In genomic region chrX:153764786-153765137, GRCh38 we compare ENCODE assay signal across 11 cellular contexts. TPM values are rescaled to one million over a fixed set of nuclear protein-coding genes. Genes with fewer than 3 reads are reported as not detected.
DNase-seq lines count a peak whose midpoint lies in the region; ATAC-seq and TF ChIP-seq lines count a peak whose summit lies in the region.
"Had no signal": no experiment of that assay in that cellular context is flagged by ENCODE, and none has a peak within 500 bp of the region (broad histone marks: within the 10 kb centered on the region; RNA-seq: fewer than 3 reads in every experiment).

No MANE protein-coding gene starts in this region.

- H3K27ac ChIP-seq in ascending aorta (peak overlapping the region; percentile 58 to 59), muscle layer of colon (ENCODE audit: low read depth, low read length) (peak overlapping the region; percentile 16)

- no peak for TF ChIP-seq CTCF in BJ (IDR thresholded peaks at IDR 0.05; ENCODE audit: insufficient read depth, low read depth, low read length)
- TF ChIP-seq CTCF in ascending aorta (IDR thresholded peaks at IDR 0.05) = no peak

- intact Hi-C loops in ascending aorta (cut with DNase I) = loop anchor here (1.0 kb wide), 1 partner anchor 189 kb away; no protein-coding TSS in a partner anchor

- H3K4me1 ChIP-seq in ascending aorta = peaks cover 0 to 8% of the 10 kb centered on the region in 2 donors
- H3K4me1 ChIP-seq in muscle layer of colon (ENCODE audit: insufficient read depth, low read length) = no peaks in the 10 kb centered on the region

- H3K4me3 ChIP-seq in BJ (ENCODE audit: low read depth, low read length) (peak overlapping the region; percentile 33), ascending aorta (peak overlapping the region; percentile 31 to 56), muscle layer of colon (ENCODE audit: low read depth in 1 of 2, low read length in 2 of 2) (peak overlapping the region; percentile 41 to 56)

- POLR2A ChIA-PET in BJ (lab: Charles Lee) = no interaction called here

- H3K36me3 ChIP-seq in BJ (ENCODE audit: control insufficient read depth, insufficient read depth, low read length) (no peaks in the 10 kb centered on the region; the same call in 1 of the 2 replicates), ascending aorta (no peaks in the 10 kb centered on the region), muscle layer of colon (ENCODE audit: insufficient read depth, low read length) (peaks cover 7% of the 10 kb centered on the region)

- ATAC-seq in HG02852 (IDR thresholded peaks at IDR 0.05; ENCODE audit: unreplicated experiment) (no peak), HG02840 (IDR thresholded peaks at IDR 0.05; ENCODE audit: low FRiP score, unreplicated experiment) (no peak)

- CTCF ChIA-PET in BJ (lab: Yijun Ruan, JAX) = interaction anchor here (0.7 to 2.2 kb wide), 7 partner anchors 27 to 182 kb away, joined by 3 to 7 read pairs (median 3); partner anchors contain the start of gene RENBP

- H3K27me3 ChIP-seq in BJ (ENCODE audit: control insufficient read depth, insufficient read depth, low read length) (no peaks in the 10 kb centered on the region), ascending aorta (no peaks in the 10 kb centered on the region), muscle layer of colon (ENCODE audit: control insufficient read depth in 1 of 2, insufficient read depth in 2 of 2, low read length in 2 of 2) (peaks cover 0 to 11% of the 10 kb centered on the region in 2 donors)

- DNase-seq in BJ (ENCODE audit: low read depth) (no peak), ascending aorta (ENCODE audit: low spot score in 2 of 2) (no peak), mucosa of gallbladder (ENCODE audit: low spot score) (no peak)
- DNase-seq: COR-L47, NCI-H2107 had no signal

- H3K9me3 ChIP-seq in ascending aorta (no peaks in the 10 kb centered on the region), muscle layer of colon (ENCODE audit: low read length) (no peaks in the 10 kb centered on the region)

- peak overlapping the region; percentile 49 for H3K9ac ChIP-seq in muscle layer of colon (ENCODE audit: low read length)

RNA-seq across cellular contexts. Expression of gene PLXNB3, which starts 0.7 kb away (rescaled TPM):
- polyA plus RNA-seq in BJ (2011; rRNA removed) = 4.7 and 8.2 TPM in 2 replicates
- polyA minus RNA-seq in BJ (2011; rRNA and poly(A)+ RNA removed) = 4.5 and 5.2 TPM in 2 replicates
- total RNA-seq in ascending aorta (99.1 TPM), mucosa of gallbladder (65.3 TPM)

RNA-seq across cellular contexts. Expression of gene SRPK3, which starts 16.1 kb away (rescaled TPM):
- 0.44 and 1.1 TPM in 2 replicates for polyA plus RNA-seq in BJ (2011; rRNA removed)
- polyA minus RNA-seq in BJ (2011; rRNA and poly(A)+ RNA removed) = 0.57 TPM in 1 of 2 replicates, not detected in the other
- total RNA-seq in ascending aorta = 4.5 TPM
- total RNA-seq in mucosa of gallbladder = 5.8 TPM
- total RNA-seq: HT1080, progenitor cell of endocrine pancreas, T-cell had no signal

RNA-seq across cellular contexts. Expression of gene IDH3G, which starts 29.4 kb away (rescaled TPM):
- 52.8 and 99.2 TPM in 2 replicates for polyA plus RNA-seq in BJ (2011; rRNA removed)
- 85.0 and 97.7 TPM in 2 replicates for polyA minus RNA-seq in BJ (2011; rRNA and poly(A)+ RNA removed)
- total RNA-seq in ascending aorta (351 TPM), mucosa of gallbladder (51.5 TPM)

RNA-seq across cellular contexts. Expression of gene SSR4, which starts 29.7 kb away (rescaled TPM):
- polyA plus RNA-seq in BJ (2011; rRNA removed) = 455 and 598 TPM in 2 replicates
- polyA minus RNA-seq in BJ (2011; rRNA and poly(A)+ RNA removed) = 101 and 160 TPM in 2 replicates
- total RNA-seq in ascending aorta (331 TPM), mucosa of gallbladder (401 TPM)

RNA-seq across cellular contexts. Expression of gene ABCD1, which starts 40.1 kb away (rescaled TPM):
- polyA plus RNA-seq in BJ (2011; rRNA removed) = 4.3 and 9.2 TPM in 2 replicates
- 6.6 and 8.2 TPM in 2 replicates for polyA minus RNA-seq in BJ (2011; rRNA and poly(A)+ RNA removed)
- 14.7 TPM for total RNA-seq in ascending aorta
- 18.6 TPM for total RNA-seq in mucosa of gallbladder
